Comparison of ENCODE assay signal across 4 cellular contexts in genomic region chr9:120374817-120375216, GRCh38.
"Had no signal": no experiment of that assay in that cellular context is flagged by ENCODE, and none has a peak within 500 bp of the region (broad histone marks: within the 10 kb centered on the region; RNA-seq: fewer than 3 reads in every experiment).

No MANE protein-coding gene starts in this region.

- H3K4me3 Mint-ChIP-seq: GM23338, H9 had no signal

- H3K27ac Mint-ChIP-seq: GM23338, H9 had no signal

- H3K4me3 ChIP-seq: GM23338 had no signal

- DNase-seq: HCEC 1CT, IMR-90 had no signal
